ENCODE assay signal across 7 cellular contexts in genomic region chr19:1651061-1651547, GRCh38. TPM values are rescaled to one million over a fixed set of nuclear protein-coding genes. Genes with fewer than 3 reads are reported as not detected.
A peak's percentile ranks its signal among the peaks of the same experiment; 100 is the strongest.
DNase-seq lines count a peak whose midpoint lies in the region; ATAC-seq and TF ChIP-seq lines count a peak whose summit lies in the region.

No MANE protein-coding gene starts in this region.

- peak overlapping the region; percentile 87 for H3K4me3 Mint-ChIP-seq in central memory CD8-positive, alpha-beta T cell

- H3K4me1 Mint-ChIP-seq in central memory CD8-positive, alpha-beta T cell: peaks cover 24% of the 10 kb centered on the region

- H3K4me3 ChIP-seq in HFF-Myc (replicated peaks; ENCODE audit: low read depth, low read length) (peak overlapping the region; percentile 82), mucosa of rectum (ENCODE audit: low read length in 2 of 2) (peak overlapping the region; percentile 65 to 72), stomach (peak overlapping the region; percentile 76 to 95 (median 88))

- H3K4me1 ChIP-seq in mucosa of rectum (ENCODE audit: control insufficient read depth in 2 of 2, insufficient read depth in 2 of 2, low read length in 2 of 2): peaks cover 0 to 5% of the 10 kb centered on the region in 2 donors
- peaks cover 21 to 48% (median 35%) of the 10 kb centered on the region in 4 donors for H3K4me1 ChIP-seq in stomach

- H3K9me3 Mint-ChIP-seq in central memory CD8-positive, alpha-beta T cell: no peaks in the 10 kb centered on the region

- H3K27me3 ChIP-seq in mucosa of rectum (ENCODE audit: control insufficient read depth in 2 of 2, insufficient read depth in 2 of 2, low read length in 2 of 2): no peaks in the 10 kb centered on the region
- peaks cover 0 to 5% (median 0%) of the 10 kb centered on the region in 3 donors for H3K27me3 ChIP-seq in stomach

- no peak for DNase-seq in HFF-Myc (ENCODE audit: extremely low read depth, low read depth)
- peak; percentile 47 to 66 for DNase-seq in central memory CD8-positive, alpha-beta T cell (ENCODE audit: low spot score in 2 of 2)
- no peak for DNase-seq in stomach
- DNase-seq in kidney tubule cell (ENCODE audit: low spot score): no peak

- H3K36me3 ChIP-seq in mucosa of rectum (ENCODE audit: control insufficient read depth in 2 of 2, insufficient read depth in 2 of 2, low read length in 2 of 2): peaks cover 0 to 7% of the 10 kb centered on the region in 2 donors
- H3K36me3 ChIP-seq in stomach: peaks cover 6 to 37% (median 30%) of the 10 kb centered on the region in 4 donors

- peak overlapping the region; percentile 51 to 68 for H3K9ac ChIP-seq in mucosa of rectum (ENCODE audit: low read depth in 1 of 2, low read length in 2 of 2)

- 5 to 10% (median 7%) methylated on average over 21 of the region's 21 CpGs for WGBS in stomach, 5 donors

- H3K9me3 ChIP-seq in mucosa of rectum (ENCODE audit: control insufficient read depth in 2 of 2, low read length in 2 of 2) (no peaks in the 10 kb centered on the region), stomach (no peaks in the 10 kb centered on the region)

- TF ChIP-seq POLR2A in stomach (IDR thresholded peaks at IDR 0.05): no peak

- TF ChIP-seq CTCF in HFF-Myc (IDR thresholded peaks at IDR 0.05; ENCODE audit: low read depth, low read length, missing control alignments) (no peak), VCaP (conservative IDR thresholded peaks at IDR 0.05) (no peak), stomach (IDR thresholded peaks at IDR 0.05) (no peak)

- no peaks in the 10 kb centered on the region for H3K27me3 Mint-ChIP-seq in central memory CD8-positive, alpha-beta T cell

- TF ChIP-seq EP300 in stomach (IDR thresholded peaks at IDR 0.05): no peak

- peak overlapping the region; percentile 96; the same call in 1 of the 2 replicates for H3K27ac ChIP-seq in VCaP
- H3K27ac ChIP-seq in mucosa of rectum (ENCODE audit: low read depth in 2 of 2, low read length in 2 of 2): peak overlapping the region; percentile 42 to 61
- H3K27ac ChIP-seq in stomach: peak overlapping the region; percentile 49 to 87 (median 78)

- H3K36me3 Mint-ChIP-seq in central memory CD8-positive, alpha-beta T cell (ENCODE audit: insufficient read depth): peaks cover 24% of the 10 kb centered on the region

- ATAC-seq in central memory CD8-positive, alpha-beta T cell (replicated peaks; ENCODE audit: extremely low read depth, poor library complexity, severe bottlenecking): peak; percentile 5
- ATAC-seq in HG02981 (IDR thresholded peaks at IDR 0.05; ENCODE audit: unreplicated experiment): no peak

- intact Hi-C loops in stomach (cut with DNase I; ENCODE audit: low total_unique reads): no loop called here

- peak overlapping the region; percentile 96 for H3K27ac Mint-ChIP-seq in central memory CD8-positive, alpha-beta T cell (ENCODE audit: low read depth)

RNA-seq across cellular contexts. Expression of gene TCF3, which starts 1.3 kb away (rescaled TPM):
- 10 to 100 TPM; 12.8 to 90.2 (median 34.8) TPM for total RNA-seq in stomach
- polyA plus RNA-seq in stomach: 10 to 100 TPM; 30.2 to 34.6 (median 33.7) TPM

RNA-seq across cellular contexts. Expression of gene UQCR11, which starts 45.8 kb away (rescaled TPM):
- total RNA-seq in stomach: 100 to 1,000 TPM in 3 of 5 donors, 10 to 100 TPM in 2; 32.2 to 659 (median 151) TPM
- 100 to 1,000 TPM; 140 to 217 (median 191) TPM for polyA plus RNA-seq in stomach

RNA-seq across cellular contexts. Expression of gene MBD3, which starts 58.4 kb away (rescaled TPM):
- total RNA-seq in stomach: 100 to 1,000 TPM in 1 of 5 donors, 10 to 100 TPM in 4; 39.8 to 154 (median 46.2) TPM
- 100 to 1,000 TPM in 1 of 3 donors, 10 to 100 TPM in 2; 53.2 to 107 (median 61.6) TPM for polyA plus RNA-seq in stomach

Comparison
In these comparisons a context has a peak if more than half of its experiments do, and no peak if none do; other contexts are left out.
1. DNase-seq: peak in central memory CD8-positive, alpha-beta T cell (2 of 2); none in HFF-Myc (single experiment), stomach (single experiment) and kidney tubule cell (single experiment).
2. Peak in every context shown above with its lines, with median percentiles within 50 percentile points of each other: H3K4me3 ChIP-seq and H3K27ac ChIP-seq.